ENCODE assay signal across 8 cellular contexts in the genomic region with DNA sequence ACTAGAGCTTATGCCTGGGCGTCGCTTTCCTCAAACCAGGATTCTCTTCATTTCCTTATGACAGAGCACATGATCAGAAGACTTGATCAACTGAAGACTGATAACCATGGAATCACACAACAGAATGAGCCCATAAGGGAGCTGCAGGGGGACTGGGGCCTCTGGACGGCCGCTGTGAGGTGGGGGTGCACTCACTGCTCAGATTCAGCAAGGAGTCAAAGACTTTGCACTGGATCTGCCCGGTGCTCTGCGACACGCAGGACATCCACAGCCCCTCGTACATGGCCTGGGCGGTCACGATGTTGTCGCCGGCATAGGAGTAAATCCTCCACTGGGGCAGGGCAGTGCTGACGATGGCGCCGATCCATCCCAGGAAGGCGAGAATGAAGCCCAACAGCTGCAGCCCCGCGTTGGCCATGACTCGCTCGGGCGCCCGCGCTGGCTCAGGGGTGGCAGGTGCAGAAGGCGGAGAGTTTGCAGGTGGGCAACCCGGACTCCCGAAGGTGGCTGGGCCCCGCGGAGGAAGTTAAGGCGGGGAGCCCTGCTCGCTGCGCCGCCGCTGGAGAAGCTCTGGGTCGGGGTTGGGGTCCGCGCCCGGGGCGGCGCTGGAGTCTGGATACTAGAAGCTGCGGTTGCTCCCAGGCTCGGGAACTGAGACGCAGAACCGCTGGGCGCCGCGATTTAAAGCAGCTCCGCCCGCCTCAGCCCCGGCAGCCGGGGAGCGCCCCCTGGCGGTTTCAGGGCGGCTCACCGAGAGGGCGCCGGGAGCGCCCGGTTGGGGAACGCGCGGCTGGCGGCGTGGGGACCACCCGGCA. TPM values are rescaled to one million over a fixed set of nuclear protein-coding genes. Genes with fewer than 3 reads are reported as not detected.
A peak's percentile ranks its signal among the peaks of the same experiment; 100 is the strongest.
DNase-seq lines count a peak whose midpoint lies in the region; ATAC-seq, FAIRE-seq and TF ChIP-seq lines count a peak whose summit lies in the region.

A gene with protein sequence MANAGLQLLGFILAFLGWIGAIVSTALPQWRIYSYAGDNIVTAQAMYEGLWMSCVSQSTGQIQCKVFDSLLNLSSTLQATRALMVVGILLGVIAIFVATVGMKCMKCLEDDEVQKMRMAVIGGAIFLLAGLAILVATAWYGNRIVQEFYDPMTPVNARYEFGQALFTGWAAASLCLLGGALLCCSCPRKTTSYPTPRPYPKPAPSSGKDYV (minus strand): TSS at position 658 of the 815 bp plus-strand sequence. CDS start 240 bp downstream, at position 418.

- FAIRE-seq in GM19239 (lab: Jason Lieb, UNC) = no peak

- DNase-seq in BE2C (peak; percentile 83), GM19239 (ENCODE audit: insufficient read length, low spot score) (peak; percentile 27), NOMO-1 treated with dmso at 0.1 percent for 144 hours (lab: John Stamatoyannopoulos, UW; ENCODE audit: unreplicated experiment) (peak; percentile 37), epithelial cell of proximal tubule (ENCODE audit: low read depth) (no peak), middle frontal gyrus (ENCODE audit: extremely low spot score, low spot score) (peak; percentile 47)
- peak; percentile 81 for DNase-seq in activated T-cell treated with anti-CD3 and anti-CD28 coated beads, Interleukin-2, amount 50 U/mL, for 1 hour
- DNase-seq in stimulated activated CD8-positive, alpha-beta memory T cell treated with anti-CD3 and anti-CD28 coated beads, Interleukin-15, amount 100 ng/mL, for 48 hours (ENCODE audit: low read depth in 2 of 2) = peak; percentile 37 to 40

- peak; percentile 67 for ATAC-seq in HG03378 (IDR thresholded peaks at IDR 0.05; ENCODE audit: unreplicated experiment)

- H3K9me3 ChIP-seq in BE2C = no peaks in the 10 kb centered on the region

- H3K36me3 ChIP-seq in BE2C = no peaks in the 10 kb centered on the region

- peak; percentile 79 for TF ChIP-seq CTCF in BE2C (IDR thresholded peaks at IDR 0.05; ENCODE audit: low read depth, low read length)
- peak; percentile 85 for TF ChIP-seq CTCF in epithelial cell of proximal tubule (conservative IDR thresholded peaks at IDR 0.05; ENCODE audit: low read depth, low read length)

- H3K4me1 ChIP-seq in BE2C = no peaks in the 10 kb centered on the region

- H3K4me3 ChIP-seq in BE2C (ENCODE audit: low read depth, low read length) (peak within 1 kb of the TSS; percentile 36), epithelial cell of proximal tubule (ENCODE audit: low read depth, low read length) (peak within 1 kb of the TSS; percentile 88)

- H3K27me3 ChIP-seq in BE2C = peaks cover 8% of the 10 kb centered on the region; the same call in 1 of the 2 replicates

RNA-seq across cellular contexts. Expression of the gene that starts here (rescaled TPM):
- polyA plus RNA-seq in BE2C (2012; ENCODE audit: insufficient read depth, insufficient read length, low read depth) = not detected
- 155 and 169 TPM in 2 replicates for total RNA-seq in epithelial cell of proximal tubule
